Comparison of ENCODE assay signal across 8 cellular contexts in genomic region chr20:63969851-63970713, GRCh38. TPM values are rescaled to one million over a fixed set of nuclear protein-coding genes. Genes with fewer than 3 reads are reported as not detected.
A peak's percentile ranks its signal among the peaks of the same experiment; 100 is the strongest.
DNase-seq lines count a peak whose midpoint lies in the region; ATAC-seq lines count a peak whose summit lies in the region.

Gene ZNF512B, minus strand, starts transcription at chr20:63969930. Its CDS starts 1,980 bp downstream, at chr20:63967950.

- peak within 1 kb of the TSS; percentile 76 for H3K9ac ChIP-seq in mucosa of stomach (ENCODE audit: low read length)

- H3K9me3 Mint-ChIP-seq in activated CD8-positive, alpha-beta memory T cell treated with anti-CD3 and anti-CD28 coated beads, Interleukin-2, amount 10 ng/mL, durations not matched to agents 7 days and 5 days (ENCODE audit: low read depth) = peaks cover 2% of the 10 kb centered on the region

- peaks cover 25% of the 10 kb centered on the region for H3K4me1 Mint-ChIP-seq in activated CD8-positive, alpha-beta memory T cell treated with anti-CD3 and anti-CD28 coated beads, Interleukin-2, amount 10 ng/mL, durations not matched to agents 7 days and 5 days

- peak within 1 kb of the TSS; percentile 65 for H3K27ac ChIP-seq in thymus (ENCODE audit: low read depth)

- DNase-seq in NOMO-1 (lab: John Stamatoyannopoulos, UW; ENCODE audit: unreplicated experiment in 2 of 2) (peak; percentile 18 to 51), NOMO-1 treated with dmso at 0.1 percent for 144 hours (lab: John Stamatoyannopoulos, UW; ENCODE audit: unreplicated experiment) (no peak), NCI-H345 treated with DMSO at 0.1 percent for 48 hours (lab: John Stamatoyannopoulos, UW; ENCODE audit: unreplicated experiment) (peak; percentile 38)
- DNase-seq in activated CD8-positive, alpha-beta memory T cell treated with anti-CD3 and anti-CD28 coated beads, Interleukin-2, amount 10 ng/mL, durations not matched to agents 7 days and 5 days = peak; percentile 61

- peaks cover 3% of the 10 kb centered on the region for H3K27me3 Mint-ChIP-seq in activated CD8-positive, alpha-beta memory T cell treated with anti-CD3 and anti-CD28 coated beads, Interleukin-2, amount 10 ng/mL, durations not matched to agents 7 days and 5 days

- peak within 1 kb of the TSS; percentile 31 for H3K4me3 ChIP-seq in mucosa of stomach (ENCODE audit: low read length)
- peak within 1 kb of the TSS; percentile 83 for H3K4me3 ChIP-seq in thymus (ENCODE audit: low read length)

- peak within 1 kb of the TSS; percentile 68 for H3K4me3 Mint-ChIP-seq in activated CD8-positive, alpha-beta memory T cell treated with anti-CD3 and anti-CD28 coated beads, Interleukin-2, amount 10 ng/mL, durations not matched to agents 7 days and 5 days

- 6% methylated on average over 67 of the region's 70 CpGs for WGBS in thymus

- H3K27ac Mint-ChIP-seq in activated CD8-positive, alpha-beta memory T cell treated with anti-CD3 and anti-CD28 coated beads, Interleukin-2, amount 10 ng/mL, durations not matched to agents 7 days and 5 days = peak within 1 kb of the TSS; percentile 65

- CTCF ChIA-PET in activated CD8-positive, alpha-beta memory T cell treated with anti-CD3 and anti-CD28 coated beads, Interleukin-2, amount 10 ng/mL, durations not matched to agents 7 days and 5 days (lab: Charles Lee) = interaction anchor here (1.6 kb wide), 1 partner anchor 10 kb away, joined by 4 read pairs; no protein-coding TSS in a partner anchor

- H3K9me3 ChIP-seq in mucosa of stomach (ENCODE audit: control insufficient read depth, low read length) (peaks cover 6% of the 10 kb centered on the region), thymus (ENCODE audit: control insufficient read depth) (no peaks in the 10 kb centered on the region)

- H3K36me3 Mint-ChIP-seq in activated CD8-positive, alpha-beta memory T cell treated with anti-CD3 and anti-CD28 coated beads, Interleukin-2, amount 10 ng/mL, durations not matched to agents 7 days and 5 days = peaks cover 20% of the 10 kb centered on the region

- peaks cover 4% of the 10 kb centered on the region for H3K27me3 ChIP-seq in mucosa of stomach (ENCODE audit: control insufficient read depth, insufficient read depth, low read length)
- H3K27me3 ChIP-seq in thymus (ENCODE audit: control insufficient read depth, insufficient read depth) = peaks cover 2% of the 10 kb centered on the region

- peaks cover 32% of the 10 kb centered on the region for H3K4me1 ChIP-seq in mucosa of stomach (ENCODE audit: control insufficient read depth, insufficient read depth, low read length)
- H3K4me1 ChIP-seq in thymus (ENCODE audit: control insufficient read depth, insufficient read depth, low read length) = peaks cover 14% of the 10 kb centered on the region

- H3K36me3 ChIP-seq in mucosa of stomach (ENCODE audit: control insufficient read depth, insufficient read depth, low read length) = peaks cover 5% of the 10 kb centered on the region
- H3K36me3 ChIP-seq in thymus (ENCODE audit: control insufficient read depth, insufficient read depth) = peaks cover 17% of the 10 kb centered on the region

- ATAC-seq in activated CD8-positive, alpha-beta memory T cell treated with anti-CD3 and anti-CD28 coated beads, Interleukin-2, amount 10 ng/mL, durations not matched to agents 7 days and 5 days = peak; percentile 38
- peak; percentile 43 for ATAC-seq in esophagus mucosa
- no peak for ATAC-seq in GM21786 (IDR thresholded peaks at IDR 0.05; ENCODE audit: unreplicated experiment)

RNA-seq across cellular contexts. Expression of gene ZNF512B, which starts in this region (rescaled TPM):
- total RNA-seq in activated CD8-positive, alpha-beta memory T cell treated with anti-CD3 and anti-CD28 coated beads, Interleukin-2, amount 10 ng/mL, durations not matched to agents 7 days and 5 days = 10 to 100 TPM; 13.5 to 18.2 TPM
- total RNA-seq in esophagus mucosa = 13.9 TPM
- 13.4 TPM for polyA plus RNA-seq in thymus
